In genomic region chr9:81128701-81129100, GRCh38 we compare ENCODE assay signal across 27 cellular contexts.
"Had no signal": no experiment of that assay in that cellular context is flagged by ENCODE, and none has a peak within 500 bp of the region (broad histone marks: within the 10 kb centered on the region; RNA-seq: fewer than 3 reads in every experiment).

No MANE protein-coding gene starts in this region.

- H3K27me3 ChIP-seq: left lung, right atrium auricular region, right lobe of liver, transverse colon, upper lobe of left lung, vagina had no signal

- H3K4me2 ChIP-seq: smooth muscle cell had no signal

- H3K4me1 ChIP-seq: left lung, lower lobe of right lung, parathyroid adenoma, psoas muscle, right atrium auricular region, right lobe of liver, transverse colon, upper lobe of left lung, vagina had no signal

- H3K9me3 ChIP-seq: left lung, lower lobe of right lung, psoas muscle, right atrium auricular region, right lobe of liver, transverse colon, upper lobe of left lung, vagina had no signal

- H3K36me3 ChIP-seq: left lung, lower lobe of right lung, right atrium auricular region, right lobe of liver, transverse colon, upper lobe of left lung, vagina had no signal

- H3K4me3 ChIP-seq: left lung, lower lobe of right lung, psoas muscle, right atrium auricular region, right lobe of liver, smooth muscle cell, transverse colon, upper lobe of left lung, vagina had no signal

- DNase-seq: hippocampal formation; kidney glomerular epithelial cell; left colon; left lung; lower lobe of right lung; mammary epithelial cell; mesenchymal stem cell; naive B cell; natural killer cell; nucleus accumbens; psoas muscle; right lobe of liver; stimulated activated CD4-positive, alpha-beta T cell treated with anti-CD3 and anti-CD28 coated beads, Interleukin-1b, Interleukin-23, amount 100 ng/mL, for 48 hours; stimulated activated CD4-positive, alpha-beta T cell treated with anti-CD3 and anti-CD28 coated beads, Interleukin-2, amount 100 ng/mL, for 48 hours; stimulated activated CD4-positive, alpha-beta T cell treated with anti-CD3 and anti-CD28 coated beads, Interleukin-4, amount 100 ng/mL, for 4 hours; stimulated activated CD8-positive, alpha-beta memory T cell treated with anti-CD3 and anti-CD28 coated beads, Interleukin-4, amount 100 ng/mL, for 48 hours; stimulated activated naive CD4-positive, alpha-beta T cell treated with Interleukin-2 at 50 U/mL for 16 hours; stimulated activated naive CD8-positive, alpha-beta T cell treated with anti-CD3 and anti-CD28 coated beads, Interleukin-15, amount 100 ng/mL, for 72 hours; substantia nigra; transverse colon; upper lobe of left lung had no signal

- H3K27ac ChIP-seq: left lung, lower lobe of right lung, parathyroid adenoma, psoas muscle, right atrium auricular region, right lobe of liver, transverse colon, upper lobe of left lung, vagina had no signal

- H2AFZ ChIP-seq: parathyroid adenoma had no signal

- H3K79me2 ChIP-seq: parathyroid adenoma had no signal

- FAIRE-seq: keratinocyte had no signal

- ATAC-seq: left colon; left lung; lower lobe of right lung; natural killer cell; psoas muscle; right lobe of liver; stimulated activated memory B cell treated with anti-CD40 and anti-IgM and Interleukin-4, amounts not matched to agents 10 μg/mL and 1 μg/mL and 100 μg/mL, for 72 hours; stimulated activated naive CD8-positive, alpha-beta T cell treated with anti-CD3 and anti-CD28 coated beads, Interleukin-15, amount 100 ng/mL, for 72 hours had no signal

- H3K9ac ChIP-seq: parathyroid adenoma had no signal
